8 cellular contexts compared by ENCODE assay signal in the genomic region with DNA sequence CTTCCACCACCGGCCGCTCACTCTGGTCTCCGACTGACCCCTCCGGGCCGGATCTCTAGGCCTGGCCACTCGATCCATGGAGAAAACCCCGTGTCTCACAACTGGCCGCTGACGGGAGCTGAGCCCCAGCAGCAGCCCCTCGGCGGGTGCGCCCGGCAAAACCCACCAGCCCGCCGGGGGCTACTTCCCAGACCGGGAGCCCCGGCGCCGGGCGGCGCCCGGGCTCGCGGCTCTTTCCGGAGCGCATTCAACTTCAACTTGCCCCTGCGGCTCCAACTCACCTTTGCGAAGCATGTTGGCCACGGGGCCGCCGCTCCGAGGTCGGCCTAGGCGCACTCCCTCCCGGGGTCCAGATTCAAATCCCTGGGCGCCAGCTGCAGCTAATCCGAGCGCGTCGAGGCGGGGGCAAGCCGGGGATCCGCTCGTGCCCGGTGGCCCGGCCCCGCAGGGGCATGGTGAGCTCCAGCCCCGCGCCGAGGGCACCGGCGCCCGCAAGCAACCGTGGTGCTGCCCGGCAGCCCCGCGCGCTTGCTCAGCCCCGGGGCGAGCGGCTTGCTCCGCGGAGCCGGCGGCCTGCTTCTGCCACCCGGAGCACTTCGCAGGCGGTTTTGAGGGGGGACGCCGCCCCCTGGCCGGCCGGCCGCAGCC. TPM values are rescaled to one million over a fixed set of nuclear protein-coding genes. Genes with fewer than 3 reads are reported as not detected.
DNase-seq lines count a peak whose midpoint lies in the region; ATAC-seq and TF ChIP-seq lines count a peak whose summit lies in the region.

No MANE protein-coding gene starts in this region.

- WGBS in lower leg skin, 2 donors: 0 to 1% methylated on average over 20 to 41 of the region's 73 CpGs
- WGBS in upper lobe of left lung, 2 donors: 0 to 2% methylated on average over 25 to 31 of the region's 73 CpGs

- H3K27ac ChIP-seq in ascending aorta (no peak overlapping the region), upper lobe of left lung (peak overlapping the region in 2 of 4 donors; percentile 56)

- H3K36me3 ChIP-seq in ascending aorta (no peaks in the 10 kb centered on the region), upper lobe of left lung (no peaks in the 10 kb centered on the region)

- intact Hi-C loops in Right ventricle myocardium superior (cut with DNase I) (no loop called here), cardiac septum (cut with DNase I) (loop anchor here (5.0 to 10.0 kb wide), 3 partner anchors 292 to 360 kb away; a partner anchor contains a TSS), ascending aorta (cut with DNase I) (loop anchor here (5.0 kb wide), 1 partner anchor 37 kb away; no protein-coding TSS in a partner anchor), lower leg skin (cut with DNase I; ENCODE audit: low total_unique reads) (loop anchor here (5.0 kb wide), 1 partner anchor 117 kb away; no protein-coding TSS in a partner anchor)

- ATAC-seq in Right ventricle myocardium superior (ENCODE audit: poor library complexity) (peak; percentile 16), upper lobe of left lung (ENCODE audit: low FRiP score in 2 of 2) (peak in 1 of 2 donors; percentile 1), GM19023 (IDR thresholded peaks at IDR 0.05; ENCODE audit: unreplicated experiment) (no peak)

- DNase-seq in Right ventricle myocardium superior (no peak), cardiac septum (ENCODE audit: low spot score) (no peak), ascending aorta (ENCODE audit: low spot score in 2 of 2) (no peak), lower leg skin (ENCODE audit: low spot score in 2 of 2) (no peak), upper lobe of left lung (peak in 1 of 2 donors; percentile 86), medulla oblongata (ENCODE audit: extremely low spot score) (no peak), epidermal melanocyte (ENCODE audit: insufficient read length, low spot score) (no peak)

- H3K27me3 ChIP-seq in ascending aorta: no peaks in the 10 kb centered on the region
- peaks cover 0 to 26% (median 15%) of the 10 kb centered on the region in 4 donors for H3K27me3 ChIP-seq in upper lobe of left lung

- H3K4me3 ChIP-seq in ascending aorta (peak overlapping the region; percentile 64 to 69), lower leg skin (ENCODE audit: low read depth, poor library complexity, severe bottlenecking) (peak overlapping the region; percentile 47), upper lobe of left lung (peak overlapping the region; percentile 31 to 72 (median 58))

- TF ChIP-seq POLR2A in lower leg skin (IDR thresholded peaks at IDR 0.05) (no peak), upper lobe of left lung (IDR thresholded peaks at IDR 0.05) (peak in 1 of 4 donors; percentile 12)

- H3K4me1 ChIP-seq in ascending aorta: peaks cover 0 to 19% of the 10 kb centered on the region in 2 donors
- peaks cover 29 to 45% (median 37%) of the 10 kb centered on the region in 4 donors for H3K4me1 ChIP-seq in upper lobe of left lung

- no peak for TF ChIP-seq CTCF in ascending aorta (IDR thresholded peaks at IDR 0.05)
- TF ChIP-seq CTCF in lower leg skin (IDR thresholded peaks at IDR 0.05): no peak
- TF ChIP-seq CTCF in upper lobe of left lung (IDR thresholded peaks at IDR 0.05): no peak

- TF ChIP-seq EP300 in upper lobe of left lung (IDR thresholded peaks at IDR 0.05): no peak

- H3K9me3 ChIP-seq in ascending aorta (no peaks in the 10 kb centered on the region), upper lobe of left lung (no peaks in the 10 kb centered on the region)

RNA-seq across cellular contexts. Expression of a gene that starts 0.4 kb away (rescaled TPM):
- total RNA-seq in Right ventricle myocardium superior (3.4 TPM), cardiac septum (0.32 TPM), ascending aorta (11.5 TPM), lower leg skin (10 to 100 TPM; 19.1 to 31.5 (median 27.6) TPM), upper lobe of left lung (1 to 10 TPM; 5.1 to 7.3 (median 6.2) TPM)

RNA-seq across cellular contexts. Expression of a gene that starts 5.3 kb away (rescaled TPM):
- 26.8 TPM for total RNA-seq in Right ventricle myocardium superior
- 28.8 TPM for total RNA-seq in cardiac septum
- 125 TPM for total RNA-seq in ascending aorta
- 10 to 100 TPM; 50.4 to 80.0 (median 61.2) TPM for total RNA-seq in lower leg skin
- total RNA-seq in upper lobe of left lung: 100 to 1,000 TPM in 1 of 6 donors, 10 to 100 TPM in 5; 28.8 to 129 (median 45.1) TPM

RNA-seq across cellular contexts. Expression of a gene that starts 17.1 kb away (rescaled TPM):
- total RNA-seq in Right ventricle myocardium superior (13.7 TPM), cardiac septum (19.8 TPM), ascending aorta (71.3 TPM), lower leg skin (10 to 100 TPM; 34.2 to 51.5 (median 40.3) TPM), upper lobe of left lung (10 to 100 TPM; 20.1 to 56.1 (median 33.5) TPM)

RNA-seq across cellular contexts. Expression of a gene that starts 30.2 kb away (rescaled TPM):
- total RNA-seq in Right ventricle myocardium superior (19.3 TPM), cardiac septum (15.0 TPM), ascending aorta (131 TPM), lower leg skin (10 to 100 TPM in 1 of 4 donors, 1 to 10 TPM in 3; 2.4 to 14.2 (median 5.3) TPM), upper lobe of left lung (10 to 100 TPM in 5 of 6 donors, 1 to 10 TPM in 1; 8.0 to 25.5 (median 19.1) TPM)
